9 cellular contexts compared by ENCODE assay signal in the genomic region with DNA sequence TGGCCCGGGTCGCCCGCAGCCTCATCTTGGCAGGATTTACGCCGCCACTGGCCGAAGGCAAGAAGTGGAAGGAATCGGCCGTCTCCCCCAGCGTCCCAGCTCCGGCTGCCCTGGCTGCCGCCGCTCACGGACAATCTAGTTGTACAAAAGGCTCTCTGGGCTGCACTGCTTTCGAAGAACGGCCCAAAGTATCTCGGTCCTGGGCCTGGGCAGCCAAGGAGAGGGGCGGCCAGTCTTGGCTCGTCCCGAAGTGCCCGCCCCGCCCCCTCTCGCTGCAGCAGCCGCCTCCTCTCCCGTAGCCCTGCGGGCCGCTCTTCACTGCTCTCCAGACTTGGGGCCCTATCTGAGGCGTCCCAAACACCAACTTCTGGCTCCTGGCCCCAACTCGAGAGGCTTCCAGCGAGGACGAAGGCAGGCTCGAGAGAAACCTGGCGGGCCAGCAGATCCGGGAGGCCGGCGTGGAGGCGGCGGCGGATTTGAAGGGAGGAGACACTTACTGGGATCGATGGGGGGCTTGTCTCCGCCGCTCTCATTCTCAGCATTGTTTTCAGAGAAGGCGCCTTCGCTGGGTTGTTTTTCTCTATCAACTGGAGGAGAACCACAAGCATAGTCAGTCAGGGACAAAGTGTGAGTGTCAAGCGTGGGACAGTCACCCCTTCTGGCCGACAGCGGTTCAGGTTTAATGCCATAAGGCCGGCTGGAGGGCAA. TPM values are rescaled to one million over a fixed set of nuclear protein-coding genes. Genes with fewer than 3 reads are reported as not detected.
A peak's percentile ranks its signal among the peaks of the same experiment; 100 is the strongest.
DNase-seq lines count a peak whose midpoint lies in the region; ATAC-seq and TF ChIP-seq lines count a peak whose summit lies in the region.
"Had no signal": no experiment of that assay in that cellular context is flagged by ENCODE, and none has a peak within 500 bp of the region (broad histone marks: within the 10 kb centered on the region; RNA-seq: fewer than 3 reads in every experiment).

No MANE protein-coding gene starts in this region.

- H3K36me3 Mint-ChIP-seq in naive thymus-derived CD8-positive, alpha-beta T cell = peaks cover 0 to 2% (median 0%) of the 10 kb centered on the region in 3 donors

- H3K36me3 ChIP-seq in HEK293 (ENCODE audit: control insufficient read depth in 2 of 2, insufficient read depth in 1 of 2, low read length in 2 of 2) = peaks cover 18 to 41% of the 10 kb centered on the region in 2 experiments

- H3K9me3 ChIP-seq in HEK293 (ENCODE audit: control insufficient read depth, insufficient read depth, low read depth, low read length) = no peaks in the 10 kb centered on the region

- peak overlapping the region; percentile 76 for H3K4me3 ChIP-seq in HEK293 (ENCODE audit: low read depth, low read length)

- CTCF ChIA-PET in HEK293 (lab: Yijun Ruan, JAX) = interaction anchor here (0.6 to 1.0 kb wide), 2 partner anchors 14 to 21 kb away, joined by 3 read pairs; no protein-coding TSS in a partner anchor

- DNase-seq in ACHN (peak; percentile 61), cortex of kidney (lab: John Stamatoyannopoulos, UW) (peak; percentile 19), dedifferentiated amniotic fluid mesenchymal stem cell (ENCODE audit: extremely low spot score) (no peak), anterior cingulate cortex (lab: John Stamatoyannopoulos, UW) (no peak), AG08396 (ENCODE audit: low spot score) (no peak)
- peak in 1 of 10 donors; percentile 59 for DNase-seq in naive thymus-derived CD8-positive, alpha-beta T cell
- DNase-seq: nucleus accumbens had no signal

- POLR2A ChIA-PET in HEK293 (lab: Yijun Ruan, JAX) = interaction anchor here (1.3 to 4.1 kb wide), 5 partner anchors 9 to 17 kb away, joined by 3 to 42 read pairs (median 11); partner anchors contain the start of genes HOXA10, HOXA3 and HOXA6
- POLR2A ChIA-PET in naive thymus-derived CD8-positive, alpha-beta T cell (lab: Charles Lee) = interaction anchor here (0.6 kb wide), 1 partner anchor 20 kb away, joined by 3 read pairs; the partner anchor contains the start of gene HOXA11

- in situ Hi-C loops in ACHN (cut with HindIII; ENCODE audit: low pct_ligation_motif_present, low pct_unique_long_range_greater_than_20kb, low sequenced_read_pairs) = loop anchor here (10.0 kb wide), 1 partner anchor 780 kb away; no protein-coding TSS in a partner anchor

- peaks cover 11% of the 10 kb centered on the region for H3K4me1 ChIP-seq in HEK293 (ENCODE audit: control insufficient read depth, insufficient read depth, low read length)

- H3K27ac ChIP-seq in HEK293 (ENCODE audit: extremely low read depth, low read depth, low read length) = peak overlapping the region; percentile 100

- ATAC-seq in naive thymus-derived CD8-positive, alpha-beta T cell = no peak
- no peak for ATAC-seq in HG03175 (IDR thresholded peaks at IDR 0.05; ENCODE audit: unreplicated experiment)

- H3K4me3 Mint-ChIP-seq in naive thymus-derived CD8-positive, alpha-beta T cell = peak overlapping the region in 9 of 10 donors; percentile 9 to 56 (median 37)

- peak overlapping the region in 2 of 10 donors; percentile 63 to 91 for H3K27ac Mint-ChIP-seq in naive thymus-derived CD8-positive, alpha-beta T cell

- peaks cover 0 to 8% (median 0%) of the 10 kb centered on the region in 9 donors for H3K9me3 Mint-ChIP-seq in naive thymus-derived CD8-positive, alpha-beta T cell

- no peak for TF ChIP-seq CTCF in HEK293 (tag by site-specific recombination; IDR thresholded peaks at IDR 0.05)

- H3K4me1 Mint-ChIP-seq in naive thymus-derived CD8-positive, alpha-beta T cell = peaks cover 18 to 65% (median 43%) of the 10 kb centered on the region in 4 donors

- peaks cover 41 to 84% (median 63%) of the 10 kb centered on the region in 5 donors for H3K27me3 Mint-ChIP-seq in naive thymus-derived CD8-positive, alpha-beta T cell

TF ChIP-seq in HEK293, 187 proteins besides CTCF, POLR2A, EP300 and RAD21 (continues in another document):
- TF ChIP-seq ZNF24 (tag by site-specific recombination; IDR thresholded peaks at IDR 0.05) (no peak), PATZ1 (tag by site-specific recombination; IDR thresholded peaks at IDR 0.05) (0 out of 2 replicates have a peak, but pooled peaks have one; percentile 8), BCL11B (tag by site-specific recombination; IDR thresholded peaks at IDR 0.05; ENCODE audit: low read depth) (no peak), ZNF19 (tag by site-specific recombination; IDR thresholded peaks at IDR 0.05; ENCODE audit: low read depth) (no peak), SP2 (tag by site-specific recombination; IDR thresholded peaks at IDR 0.05) (peak; percentile 33; the same call in 1 of the 2 replicates), ZNF610 (tag by site-specific recombination; IDR thresholded peaks at IDR 0.05; ENCODE audit: borderline replicate concordance) (no peak), ZEB2 (tag by site-specific recombination; IDR thresholded peaks at IDR 0.05) (no peak), ZNF266 (tag by site-specific recombination; IDR thresholded peaks at IDR 0.05; ENCODE audit: low read depth) (no peak)
- TF ChIP-seq, protein P1, sequence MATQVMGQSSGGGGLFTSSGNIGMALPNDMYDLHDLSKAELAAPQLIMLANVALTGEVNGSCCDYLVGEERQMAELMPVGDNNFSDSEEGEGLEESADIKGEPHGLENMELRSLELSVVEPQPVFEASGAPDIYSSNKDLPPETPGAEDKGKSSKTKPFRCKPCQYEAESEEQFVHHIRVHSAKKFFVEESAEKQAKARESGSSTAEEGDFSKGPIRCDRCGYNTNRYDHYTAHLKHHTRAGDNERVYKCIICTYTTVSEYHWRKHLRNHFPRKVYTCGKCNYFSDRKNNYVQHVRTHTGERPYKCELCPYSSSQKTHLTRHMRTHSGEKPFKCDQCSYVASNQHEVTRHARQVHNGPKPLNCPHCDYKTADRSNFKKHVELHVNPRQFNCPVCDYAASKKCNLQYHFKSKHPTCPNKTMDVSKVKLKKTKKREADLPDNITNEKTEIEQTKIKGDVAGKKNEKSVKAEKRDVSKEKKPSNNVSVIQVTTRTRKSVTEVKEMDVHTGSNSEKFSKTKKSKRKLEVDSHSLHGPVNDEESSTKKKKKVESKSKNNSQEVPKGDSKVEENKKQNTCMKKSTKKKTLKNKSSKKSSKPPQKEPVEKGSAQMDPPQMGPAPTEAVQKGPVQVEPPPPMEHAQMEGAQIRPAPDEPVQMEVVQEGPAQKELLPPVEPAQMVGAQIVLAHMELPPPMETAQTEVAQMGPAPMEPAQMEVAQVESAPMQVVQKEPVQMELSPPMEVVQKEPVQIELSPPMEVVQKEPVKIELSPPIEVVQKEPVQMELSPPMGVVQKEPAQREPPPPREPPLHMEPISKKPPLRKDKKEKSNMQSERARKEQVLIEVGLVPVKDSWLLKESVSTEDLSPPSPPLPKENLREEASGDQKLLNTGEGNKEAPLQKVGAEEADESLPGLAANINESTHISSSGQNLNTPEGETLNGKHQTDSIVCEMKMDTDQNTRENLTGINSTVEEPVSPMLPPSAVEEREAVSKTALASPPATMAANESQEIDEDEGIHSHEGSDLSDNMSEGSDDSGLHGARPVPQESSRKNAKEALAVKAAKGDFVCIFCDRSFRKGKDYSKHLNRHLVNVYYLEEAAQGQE (tag by site-specific recombination; IDR thresholded peaks at IDR 0.05) = no peak
- TF ChIP-seq, protein P2, sequence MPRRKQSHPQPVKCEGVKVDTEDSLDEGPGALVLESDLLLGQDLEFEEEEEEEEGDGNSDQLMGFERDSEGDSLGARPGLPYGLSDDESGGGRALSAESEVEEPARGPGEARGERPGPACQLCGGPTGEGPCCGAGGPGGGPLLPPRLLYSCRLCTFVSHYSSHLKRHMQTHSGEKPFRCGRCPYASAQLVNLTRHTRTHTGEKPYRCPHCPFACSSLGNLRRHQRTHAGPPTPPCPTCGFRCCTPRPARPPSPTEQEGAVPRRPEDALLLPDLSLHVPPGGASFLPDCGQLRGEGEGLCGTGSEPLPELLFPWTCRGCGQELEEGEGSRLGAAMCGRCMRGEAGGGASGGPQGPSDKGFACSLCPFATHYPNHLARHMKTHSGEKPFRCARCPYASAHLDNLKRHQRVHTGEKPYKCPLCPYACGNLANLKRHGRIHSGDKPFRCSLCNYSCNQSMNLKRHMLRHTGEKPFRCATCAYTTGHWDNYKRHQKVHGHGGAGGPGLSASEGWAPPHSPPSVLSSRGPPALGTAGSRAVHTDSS (tag by site-specific recombination; IDR thresholded peaks at IDR 0.05) = no peak

RNA-seq across cellular contexts. Expression of gene HOXA9, which starts 0.8 kb away (rescaled TPM):
- total RNA-seq in naive thymus-derived CD8-positive, alpha-beta T cell = not detected
- under 1 TPM in 1 of 3 donors, not detected in 2; 0.16 TPM for polyA plus RNA-seq in naive thymus-derived CD8-positive, alpha-beta T cell

RNA-seq across cellular contexts. Expression of gene HOXA7, which starts 8.1 kb away (rescaled TPM):
- not detected for total RNA-seq in naive thymus-derived CD8-positive, alpha-beta T cell
- not detected for polyA plus RNA-seq in naive thymus-derived CD8-positive, alpha-beta T cell

RNA-seq across cellular contexts. Expression of gene HOXA10, which starts 9.6 kb away (rescaled TPM):
- not detected for total RNA-seq in naive thymus-derived CD8-positive, alpha-beta T cell
- under 1 TPM in 1 of 3 donors, not detected in 2; 0.19 TPM for polyA plus RNA-seq in naive thymus-derived CD8-positive, alpha-beta T cell

RNA-seq across cellular contexts. Expression of gene HOXA3, which starts 12.2 kb away (rescaled TPM):
- total RNA-seq in naive thymus-derived CD8-positive, alpha-beta T cell = not detected
- not detected for polyA plus RNA-seq in naive thymus-derived CD8-positive, alpha-beta T cell

RNA-seq across cellular contexts. Expression of gene HOXA6, which starts 17.0 kb away (rescaled TPM):
- not detected for total RNA-seq in naive thymus-derived CD8-positive, alpha-beta T cell
- not detected for polyA plus RNA-seq in naive thymus-derived CD8-positive, alpha-beta T cell

Comparison
In these comparisons a context has a peak if more than half of its experiments do, and no peak if none do; other contexts are left out.
1. DNase-seq: peak in ACHN (single experiment) and cortex of kidney (single experiment); none in dedifferentiated amniotic fluid mesenchymal stem cell (single experiment), anterior cingulate cortex (0 of 58) and AG08396 (single experiment).